In genomic region chr19:40621966-40622772, GRCh38 we compare ENCODE assay signal across 17 cellular contexts. TPM values are rescaled to one million over a fixed set of nuclear protein-coding genes. Genes with fewer than 3 reads are reported as not detected.
DNase-seq lines count a peak whose midpoint lies in the region; ATAC-seq, FAIRE-seq and TF ChIP-seq lines count a peak whose summit lies in the region.
"Had no signal": no experiment of that assay in that cellular context is flagged by ENCODE, and none has a peak within 500 bp of the region (broad histone marks: within the 10 kb centered on the region; RNA-seq: fewer than 3 reads in every experiment).

No MANE protein-coding gene starts in this region.

- H3K79me2 ChIP-seq in HCT116 (ENCODE audit: insufficient read depth, low read length) (peaks cover 3% of the 10 kb centered on the region; the same call in 1 of the 2 replicates), astrocyte (ENCODE audit: insufficient read depth, low read length) (no peaks in the 10 kb centered on the region)

- no peaks in the 10 kb centered on the region for H3K9me2 ChIP-seq in HCT116 (ENCODE audit: insufficient read depth)

- H3K9me3 ChIP-seq in HCT116 (ENCODE audit: control insufficient read depth in 1 of 2, insufficient read depth in 1 of 2, low read depth in 1 of 2, low read length in 2 of 2) (no peaks in the 10 kb centered on the region), astrocyte (ENCODE audit: insufficient read depth, low read depth, low read length) (no peaks in the 10 kb centered on the region), colonic mucosa (no peaks in the 10 kb centered on the region)

- H3K36me3 ChIP-seq in HCT116 (ENCODE audit: control insufficient read depth in 1 of 2, insufficient read depth in 2 of 2, low read length in 2 of 2) (peaks cover 27 to 40% of the 10 kb centered on the region in 2 experiments; a peak in 3 of 4 replicates), astrocyte (ENCODE audit: insufficient read depth, low read length) (peaks cover 24% of the 10 kb centered on the region), colonic mucosa (no peaks in the 10 kb centered on the region)

- H3K4me2 ChIP-seq in HCT116 (ENCODE audit: low read length) (no peak overlapping the region), astrocyte (ENCODE audit: low read length) (no peak overlapping the region)

- TF ChIP-seq CTCF in HCT116 (IDR thresholded peaks at IDR 0.05 in 2 of 3, conservative IDR thresholded peaks at IDR 0.05 in 1 of 3; ENCODE audit: borderline replicate concordance in 1 of 3, insufficient read depth in 1 of 3, low read depth in 2 of 3, low read length in 2 of 3): no peak
- TF ChIP-seq CTCF in astrocyte (IDR thresholded peaks at IDR 0.05; ENCODE audit: insufficient read depth, low read depth, low read length): no peak
- no peak for TF ChIP-seq CTCF in mesothelial cell of epicardium (IDR thresholded peaks at IDR 0.05; ENCODE audit: unreplicated experiment)
- no peak for TF ChIP-seq CTCF in colonic mucosa (IDR thresholded peaks at IDR 0.05)

- H3K9me3 Mint-ChIP-seq in activated CD4-positive, alpha-beta T cell treated with anti-CD3 and anti-CD28 coated beads, Interleukin-2, amount 10 ng/mL, durations not matched to agents 24 days and 14 days: no peaks in the 10 kb centered on the region
- H3K9me3 Mint-ChIP-seq in astrocyte (ENCODE audit: unreplicated experiment) (no peaks in the 10 kb centered on the region), mesothelial cell of epicardium (no peaks in the 10 kb centered on the region)

- H3K27me3 ChIP-seq in HCT116 (ENCODE audit: insufficient read depth, low read length) (no peaks in the 10 kb centered on the region), astrocyte (ENCODE audit: insufficient read depth, low read length) (no peaks in the 10 kb centered on the region), colonic mucosa (no peaks in the 10 kb centered on the region)

- peaks cover 61% of the 10 kb centered on the region for H3K36me3 Mint-ChIP-seq in activated CD4-positive, alpha-beta T cell treated with anti-CD3 and anti-CD28 coated beads, Interleukin-2, amount 10 ng/mL, durations not matched to agents 24 days and 14 days (ENCODE audit: low read depth)
- H3K36me3 Mint-ChIP-seq in astrocyte (ENCODE audit: low read depth, unreplicated experiment): peaks cover 25% of the 10 kb centered on the region
- peaks cover 42% of the 10 kb centered on the region for H3K36me3 Mint-ChIP-seq in mesothelial cell of epicardium

- POLR2A ChIA-PET in HCT116 (lab: Charles Lee): no interaction called here

- H4K20me1 ChIP-seq in HCT116 (ENCODE audit: insufficient read depth): no peaks in the 10 kb centered on the region
- no peaks in the 10 kb centered on the region for H4K20me1 ChIP-seq in astrocyte (ENCODE audit: insufficient read depth, low read length)

- H3K4me1 Mint-ChIP-seq in activated CD4-positive, alpha-beta T cell treated with anti-CD3 and anti-CD28 coated beads, Interleukin-2, amount 10 ng/mL, durations not matched to agents 24 days and 14 days: peaks cover 33% of the 10 kb centered on the region
- H3K4me1 Mint-ChIP-seq in astrocyte (ENCODE audit: low read depth, unreplicated experiment) (peaks cover 9% of the 10 kb centered on the region), mesothelial cell of epicardium (peaks cover 19% of the 10 kb centered on the region)

- TF ChIP-seq RAD21 in HCT116 (IDR thresholded peaks at IDR 0.05; ENCODE audit: low read depth): no peak

- H3K27ac ChIP-seq in HCT116 (ENCODE audit: low read depth, low read length) (peak overlapping the region; percentile 55; the same call in 1 of the 2 replicates), astrocyte (ENCODE audit: low read depth, low read length) (peak overlapping the region; percentile 76), colonic mucosa (no peak overlapping the region)

- ATAC-seq in HCT116 (no peak), GM21737 (IDR thresholded peaks at IDR 0.05; ENCODE audit: unreplicated experiment) (no peak)

- H3K4me3 ChIP-seq in HCT116 (replicated peaks in 1 of 2; ENCODE audit: low read depth in 1 of 2, low read length in 2 of 2) (no peak overlapping the region), astrocyte (ENCODE audit: insufficient read depth, low read depth, low read length) (no peak overlapping the region), colonic mucosa (no peak overlapping the region)

- H3K4me1 ChIP-seq in HCT116 (ENCODE audit: control insufficient read depth in 1 of 2, insufficient read depth in 2 of 2, low read length in 2 of 2) (peaks cover 14 to 20% of the 10 kb centered on the region in 2 experiments), astrocyte (ENCODE audit: insufficient read depth, low read length) (peaks cover 23% of the 10 kb centered on the region), colonic mucosa (no peaks in the 10 kb centered on the region)

- TF ChIP-seq POLR2A in HCT116 (IDR thresholded peaks at IDR 0.05; ENCODE audit: borderline replicate concordance, extremely low read depth, insufficient read depth, insufficient read length): no peak

- CTCF ChIA-PET in HCT116 (lab: Charles Lee): no interaction called here

- no peak overlapping the region for H2AFZ ChIP-seq in HCT116 (ENCODE audit: low read depth, low read length, poor library complexity, severe bottlenecking)
- no peak overlapping the region for H2AFZ ChIP-seq in astrocyte (ENCODE audit: low read depth, low read length)

- RAD21 ChIA-PET in HCT116 (lab: Charles Lee; ENCODE audit: low non-redundant PET in 1 of 2, low total read pairs in 2 of 2, uncharacterized antibody in 2 of 2, unreplicated experiment in 2 of 2): no interaction called here

- peak overlapping the region; percentile 54 for H3K27ac Mint-ChIP-seq in activated CD4-positive, alpha-beta T cell treated with anti-CD3 and anti-CD28 coated beads, Interleukin-2, amount 10 ng/mL, durations not matched to agents 24 days and 14 days
- peak overlapping the region; percentile 48 for H3K27ac Mint-ChIP-seq in astrocyte (ENCODE audit: unreplicated experiment)
- peak overlapping the region; percentile 86 for H3K27ac Mint-ChIP-seq in mesothelial cell of epicardium

- intact Hi-C loops in activated CD4-positive, alpha-beta T cell treated with anti-CD3 and anti-CD28 coated beads, Interleukin-2, amount 10 ng/mL, durations not matched to agents 24 days and 14 days (cut with micrococcal nuclease): no loop called here
- intact Hi-C loops in HCT116 (cut with micrococcal nuclease): no loop called here
- intact Hi-C loops in colonic mucosa (cut with DNase I): no loop called here

- no TSS peak for BruUV-seq in HCT116 (replicated peaks; lab: Mats Ljungman, UMichigan)

- H3K9ac ChIP-seq in HCT116 (ENCODE audit: low read length): no peak overlapping the region
- H3K9ac ChIP-seq in astrocyte (ENCODE audit: low read length): peak overlapping the region; percentile 27
- H3K9ac ChIP-seq in colonic mucosa (ENCODE audit: low read depth in 2 of 2, low read length in 2 of 2): no peak overlapping the region

- no peak for FAIRE-seq in astrocyte (lab: Jason Lieb, UNC)
- FAIRE-seq: A204.1, RCC 7860 had no signal

- no peak overlapping the region for H3K4me3 Mint-ChIP-seq in activated CD4-positive, alpha-beta T cell treated with anti-CD3 and anti-CD28 coated beads, Interleukin-2, amount 10 ng/mL, durations not matched to agents 24 days and 14 days
- no peak overlapping the region for H3K4me3 Mint-ChIP-seq in astrocyte (ENCODE audit: unreplicated experiment)
- no peak overlapping the region for H3K4me3 Mint-ChIP-seq in mesothelial cell of epicardium

- DNase-seq in activated CD4-positive, alpha-beta T cell treated with anti-CD3 and anti-CD28 coated beads, Interleukin-2, amount 10 ng/mL, durations not matched to agents 24 days and 14 days: no peak
- no peak for DNase-seq in activated CD4-positive, alpha-beta T cell treated with anti-CD3 and anti-CD28 coated beads for 1 hour
- DNase-seq in HCT116 (ENCODE audit: low read depth, low spot score) (no peak), astrocyte (ENCODE audit: low read depth) (no peak), mesothelial cell of epicardium (ENCODE audit: low spot score in 2 of 2, unreplicated experiment in 2 of 2) (no peak), EL (no peak), colonic mucosa (no peak)
- DNase-seq: C1 segment of cervical spinal cord, DMS 273 treated with DMSO at 0.1 percent for 48 hours, HCEC 1CT, MV-4-11, NCI-H1436, NCI-H2081, NCI-H524 had no signal

- no peaks in the 10 kb centered on the region for H3K27me3 Mint-ChIP-seq in activated CD4-positive, alpha-beta T cell treated with anti-CD3 and anti-CD28 coated beads, Interleukin-2, amount 10 ng/mL, durations not matched to agents 24 days and 14 days
- H3K27me3 Mint-ChIP-seq in astrocyte (ENCODE audit: low read depth, unreplicated experiment) (no peaks in the 10 kb centered on the region), mesothelial cell of epicardium (ENCODE audit: low read depth) (no peaks in the 10 kb centered on the region)

TF ChIP-seq in HCT116, 20 proteins besides CTCF, POLR2A, EP300 and RAD21 (continues in another document):
- TF ChIP-seq, protein P1, sequence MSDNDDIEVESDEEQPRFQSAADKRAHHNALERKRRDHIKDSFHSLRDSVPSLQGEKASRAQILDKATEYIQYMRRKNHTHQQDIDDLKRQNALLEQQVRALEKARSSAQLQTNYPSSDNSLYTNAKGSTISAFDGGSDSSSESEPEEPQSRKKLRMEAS (IDR thresholded peaks at IDR 0.05): no peak
- TF ChIP-seq YY1 (IDR thresholded peaks at IDR 0.05; ENCODE audit: extremely low read depth, insufficient replicate concordance, low read depth, low read length): no peak
- TF ChIP-seq TCF7L2 (IDR thresholded peaks at IDR 0.05; ENCODE audit: borderline replicate concordance, extremely low read depth, insufficient read depth, insufficient read length): no peak
- no peak for TF ChIP-seq CBX3 (IDR thresholded peaks at IDR 0.05; ENCODE audit: low read depth)

RNA-seq across cellular contexts. Expression of gene LTBP4, which starts 21.0 kb away (rescaled TPM):
- total RNA-seq in activated CD4-positive, alpha-beta T cell treated with anti-CD3 and anti-CD28 coated beads, Interleukin-2, amount 10 ng/mL, durations not matched to agents 24 days and 14 days: 123 and 126 TPM in 2 replicates
- 310 TPM for total RNA-seq in HCT116 (2021; ENCODE audit: unreplicated experiment)
- 248 and 382 TPM in 2 replicates for polyA plus RNA-seq in HCT116 (2012)
- 46.9 and 63.5 TPM in 2 replicates for total RNA-seq in astrocyte
- 341 to 364 TPM (median 344 TPM) in 3 replicates for total RNA-seq in mesothelial cell of epicardium
- 100 to 1,000 TPM; 143 to 231 TPM for total RNA-seq in colonic mucosa

RNA-seq across cellular contexts. Expression of gene SHKBP1, which starts 45.5 kb away (rescaled TPM):
- 111 and 113 TPM in 2 replicates for total RNA-seq in activated CD4-positive, alpha-beta T cell treated with anti-CD3 and anti-CD28 coated beads, Interleukin-2, amount 10 ng/mL, durations not matched to agents 24 days and 14 days
- total RNA-seq in HCT116 (2021; ENCODE audit: unreplicated experiment): 97.4 TPM
- 95.7 and 104 TPM in 2 replicates for polyA plus RNA-seq in HCT116 (2012)
- total RNA-seq in astrocyte: 56.3 and 60.4 TPM in 2 replicates
- 60.9 to 65.3 TPM (median 61.6 TPM) in 3 replicates for total RNA-seq in mesothelial cell of epicardium
- total RNA-seq in colonic mucosa: 10 to 100 TPM; 53.6 to 87.8 TPM
